In genomic region chr1:235736263-235736662, GRCh38 we compare ENCODE assay signal across 18 cellular contexts.
"Had no signal": no experiment of that assay in that cellular context is flagged by ENCODE, and none has a peak within 500 bp of the region (broad histone marks: within the 10 kb centered on the region; RNA-seq: fewer than 3 reads in every experiment).

No MANE protein-coding gene starts in this region.

- H3K27ac Mint-ChIP-seq: activated naive CD8-positive, alpha-beta T cell treated with anti-CD3 and anti-CD28 coated beads for 36 hours; memory B cell; stimulated activated memory B cell treated with anti-CD40 and anti-IgM and Interleukin-4, amounts not matched to agents 10 μg/mL and 1 μg/mL and 100 μg/mL, for 72 hours had no signal

- H3K27me3 Mint-ChIP-seq: activated naive CD8-positive, alpha-beta T cell treated with anti-CD3 and anti-CD28 coated beads for 36 hours; memory B cell; stimulated activated memory B cell treated with anti-CD40 and anti-IgM and Interleukin-4, amounts not matched to agents 10 μg/mL and 1 μg/mL and 100 μg/mL, for 72 hours had no signal

- H3K27ac ChIP-seq: body of pancreas, hepatocyte, WERI-Rb-1 had no signal

- ATAC-seq: body of pancreas; esophagus mucosa; left ventricle myocardium superior; natural killer cell; stimulated activated memory B cell treated with anti-CD40 and anti-IgM and Interleukin-4, amounts not matched to agents 10 μg/mL and 1 μg/mL and 100 μg/mL, for 72 hours had no signal

- H3K9me3 Mint-ChIP-seq: activated naive CD8-positive, alpha-beta T cell treated with anti-CD3 and anti-CD28 coated beads for 36 hours; memory B cell; natural killer cell; stimulated activated memory B cell treated with anti-CD40 and anti-IgM and Interleukin-4, amounts not matched to agents 10 μg/mL and 1 μg/mL and 100 μg/mL, for 72 hours had no signal

- H3K4me1 Mint-ChIP-seq: memory B cell; stimulated activated memory B cell treated with anti-CD40 and anti-IgM and Interleukin-4, amounts not matched to agents 10 μg/mL and 1 μg/mL and 100 μg/mL, for 72 hours had no signal

- H3K4me3 Mint-ChIP-seq: activated naive CD8-positive, alpha-beta T cell treated with anti-CD3 and anti-CD28 coated beads for 36 hours; memory B cell; natural killer cell; stimulated activated memory B cell treated with anti-CD40 and anti-IgM and Interleukin-4, amounts not matched to agents 10 μg/mL and 1 μg/mL and 100 μg/mL, for 72 hours had no signal

- DNase-seq: activated CD4-positive, alpha-beta T cell treated with anti-CD3 and anti-CD28 coated beads, Interleukin-2, amount 50 U/mL, for 48 hours; activated naive CD8-positive, alpha-beta T cell treated with anti-CD3 and anti-CD28 coated beads for 36 hours; activated T-cell treated with anti-CD3 and anti-CD28 coated beads, Interleukin-2, amount 50 U/mL, for 48 hours; amygdala; body of pancreas; caudate nucleus; kidney; left ventricle myocardium superior; natural killer cell; nucleus accumbens; posterior cingulate gyrus; retina; T1000; WERI-Rb-1 had no signal
